32 cellular contexts compared by ENCODE assay signal in the genomic region with DNA sequence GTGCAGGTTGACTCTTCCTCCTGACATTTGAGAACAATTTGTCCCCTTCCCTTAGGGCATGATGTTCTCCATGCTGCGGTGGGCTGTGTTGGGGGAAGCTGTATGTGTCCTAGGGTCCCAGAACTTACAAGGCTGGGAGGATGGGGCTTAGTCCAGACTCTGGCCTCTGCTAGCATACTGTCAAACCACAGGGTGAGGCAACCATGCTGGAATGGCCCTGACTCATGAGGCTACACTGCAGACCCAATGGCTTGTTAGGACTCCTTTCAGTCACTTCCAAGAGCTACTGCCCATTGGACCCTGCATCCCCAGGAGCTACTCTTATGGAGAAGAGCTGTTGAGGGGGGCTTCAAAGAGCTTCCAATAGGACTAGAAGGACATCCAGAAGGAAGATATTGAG. TPM values are rescaled to one million over a fixed set of nuclear protein-coding genes. Genes with fewer than 3 reads are reported as not detected.
DNase-seq lines count a peak whose midpoint lies in the region; ATAC-seq and TF ChIP-seq lines count a peak whose summit lies in the region.
"Had no signal": no experiment of that assay in that cellular context is flagged by ENCODE, and none has a peak within 500 bp of the region (broad histone marks: within the 10 kb centered on the region; RNA-seq: fewer than 3 reads in every experiment).

No MANE protein-coding gene starts in this region.

- peaks cover 23% of the 10 kb centered on the region for H3K36me3 Mint-ChIP-seq in activated CD8-positive, alpha-beta memory T cell treated with anti-CD3 and anti-CD28 coated beads, Interleukin-2, amount 10 ng/mL, durations not matched to agents 7 days and 5 days
- H3K36me3 Mint-ChIP-seq: activated naive CD8-positive, alpha-beta T cell treated with anti-CD3 and anti-CD28 coated beads for 36 hours had no signal

- no peak overlapping the region for H3K27ac Mint-ChIP-seq in activated CD8-positive, alpha-beta memory T cell treated with anti-CD3 and anti-CD28 coated beads, Interleukin-2, amount 10 ng/mL, durations not matched to agents 7 days and 5 days
- H3K27ac Mint-ChIP-seq: activated B cell treated with CpG ODN at 0.5 μM for 24 hours; activated naive CD8-positive, alpha-beta T cell treated with anti-CD3 and anti-CD28 coated beads for 36 hours; IgD-negative memory B cell had no signal

- no peak overlapping the region for H3K4me2 ChIP-seq in hepatocyte
- H3K4me2 ChIP-seq: A549, BLaER1 had no signal

- H3K36me3 ChIP-seq in mucosa of descending colon (ENCODE audit: low read depth), result no peaks in the 10 kb centered on the region
- H3K36me3 ChIP-seq in hepatocyte (replicated peaks; ENCODE audit: insufficient read depth, low read depth), result no peaks in the 10 kb centered on the region
- H3K36me3 ChIP-seq: BLaER1, breast epithelium, suprapubic skin had no signal

- DNase-seq in AG20443 (ENCODE audit: low spot score), result peak; percentile 73
- DNase-seq in LHCN-M2 (ENCODE audit: low read depth), result peak; percentile 44
- DNase-seq in astrocyte of the spinal cord (ENCODE audit: low read depth, low spot score), result peak; percentile 48
- DNase-seq in kidney tubule cell (ENCODE audit: low spot score), result peak; percentile 48
- no peak for DNase-seq in NCI-H774 (lab: John Stamatoyannopoulos, UW)
- DNase-seq in mucosa of descending colon, result no peak
- DNase-seq in activated CD8-positive, alpha-beta memory T cell treated with anti-CD3 and anti-CD28 coated beads, Interleukin-2, amount 10 ng/mL, durations not matched to agents 7 days and 5 days, result no peak
- no peak for DNase-seq in hepatocyte (ENCODE audit: low spot score)
- DNase-seq: activated B cell treated with CpG ODN at 0.5 μM for 24 hours; activated naive CD8-positive, alpha-beta T cell treated with anti-CD3 and anti-CD28 coated beads for 36 hours; COR-L47; DMS79; effector memory CD4-positive, alpha-beta T cell; MM.1S; NCI-H1436; NCI-H2107; NCI-H446; Right ventricle myocardium superior; small intestine; stimulated activated naive B cell treated with anti-CD40 and anti-IgM and Interleukin-4, amounts not matched to agents 10 μg/mL and 1 μg/mL and 100 μg/mL, for 72 hours; T-helper 9 cell had no signal

- TF ChIP-seq CTCF in astrocyte of the spinal cord (IDR thresholded peaks at IDR 0.05; ENCODE audit: low read depth, low read length) (no peak), mucosa of descending colon (IDR thresholded peaks at IDR 0.05) (no peak), hepatocyte (IDR thresholded peaks at IDR 0.05; ENCODE audit: poor library complexity) (no peak)

- H3K27me3 Mint-ChIP-seq in activated CD8-positive, alpha-beta memory T cell treated with anti-CD3 and anti-CD28 coated beads, Interleukin-2, amount 10 ng/mL, durations not matched to agents 7 days and 5 days, result peaks cover 6% of the 10 kb centered on the region

- no peak overlapping the region for H3K4me3 ChIP-seq in astrocyte of the spinal cord (ENCODE audit: low read depth, low read length)
- no peak overlapping the region for H3K4me3 ChIP-seq in mucosa of descending colon
- no peak overlapping the region for H3K4me3 ChIP-seq in hepatocyte
- H3K4me3 ChIP-seq: A549, BLaER1, breast epithelium, lung, suprapubic skin had no signal

- no peaks in the 10 kb centered on the region for H4K20me1 ChIP-seq in hepatocyte (ENCODE audit: insufficient read depth, poor library complexity, severe bottlenecking)
- H4K20me1 ChIP-seq: BLaER1 had no signal

- intact Hi-C loops in mucosa of descending colon (cut with DNase I, micrococcal nuclease), result no loop called here

- no peak overlapping the region for H2AFZ ChIP-seq in hepatocyte

- H3K4me1 ChIP-seq in mucosa of descending colon (ENCODE audit: low read depth) (no peaks in the 10 kb centered on the region), hepatocyte (ENCODE audit: insufficient read depth) (no peaks in the 10 kb centered on the region)
- H3K4me1 ChIP-seq: A549, BLaER1, breast epithelium, suprapubic skin had no signal

- 92% methylated on average over 1 of the region's 1 CpG for WGBS in hepatocyte (ENCODE audit: low lambda C conversion rate, missing lambda C conversion rate)

- in situ Hi-C loops in astrocyte of the spinal cord (cut with HindIII; ENCODE audit: low sequenced_read_pairs), result no loop called here

- no peak for ATAC-seq in mucosa of descending colon
- no peak for ATAC-seq in activated CD8-positive, alpha-beta memory T cell treated with anti-CD3 and anti-CD28 coated beads, Interleukin-2, amount 10 ng/mL, durations not matched to agents 7 days and 5 days
- ATAC-seq: A549 had no signal

- H3K79me2 ChIP-seq in hepatocyte, result no peaks in the 10 kb centered on the region

- H3K27me3 ChIP-seq in hepatocyte, result peaks cover 21% of the 10 kb centered on the region
- H3K27me3 ChIP-seq: BLaER1, breast epithelium, suprapubic skin had no signal

- CTCF ChIA-PET in activated CD8-positive, alpha-beta memory T cell treated with anti-CD3 and anti-CD28 coated beads, Interleukin-2, amount 10 ng/mL, durations not matched to agents 7 days and 5 days (lab: Charles Lee), result interaction anchor here (1.1 kb wide), 1 partner anchor 10 kb away, joined by 3 read pairs; no protein-coding TSS in a partner anchor

- peaks cover 40% of the 10 kb centered on the region for H3K4me1 Mint-ChIP-seq in activated CD8-positive, alpha-beta memory T cell treated with anti-CD3 and anti-CD28 coated beads, Interleukin-2, amount 10 ng/mL, durations not matched to agents 7 days and 5 days
- H3K4me1 Mint-ChIP-seq: activated B cell treated with CpG ODN at 0.5 μM for 24 hours; activated naive CD8-positive, alpha-beta T cell treated with anti-CD3 and anti-CD28 coated beads for 36 hours had no signal

- H3K9me3 ChIP-seq in mucosa of descending colon (no peaks in the 10 kb centered on the region), hepatocyte (ENCODE audit: low read depth) (no peaks in the 10 kb centered on the region)
- H3K9me3 ChIP-seq: A549, BLaER1, breast epithelium, suprapubic skin had no signal

- H3K9me2 ChIP-seq in hepatocyte (replicated peaks; ENCODE audit: insufficient read depth), result no peaks in the 10 kb centered on the region

- no peak overlapping the region for H3K4me3 Mint-ChIP-seq in activated CD8-positive, alpha-beta memory T cell treated with anti-CD3 and anti-CD28 coated beads, Interleukin-2, amount 10 ng/mL, durations not matched to agents 7 days and 5 days
- H3K4me3 Mint-ChIP-seq: activated B cell treated with CpG ODN at 0.5 μM for 24 hours; activated naive CD8-positive, alpha-beta T cell treated with anti-CD3 and anti-CD28 coated beads for 36 hours; IgD-negative memory B cell; stimulated activated naive B cell treated with anti-CD40 and anti-IgM and Interleukin-4, amounts not matched to agents 10 μg/mL and 1 μg/mL and 100 μg/mL, for 72 hours had no signal

- no peak overlapping the region for H3K27ac ChIP-seq in hepatocyte
- H3K27ac ChIP-seq: A549, BLaER1, breast epithelium, suprapubic skin had no signal

- H3K9me3 Mint-ChIP-seq in activated CD8-positive, alpha-beta memory T cell treated with anti-CD3 and anti-CD28 coated beads, Interleukin-2, amount 10 ng/mL, durations not matched to agents 7 days and 5 days (ENCODE audit: low read depth), result no peaks in the 10 kb centered on the region
- H3K9me3 Mint-ChIP-seq: activated B cell treated with CpG ODN at 0.5 μM for 24 hours; activated naive CD8-positive, alpha-beta T cell treated with anti-CD3 and anti-CD28 coated beads for 36 hours; IgD-negative memory B cell had no signal

RNA-seq across cellular contexts. Expression of a gene that starts 20.1 kb away (rescaled TPM):
- total RNA-seq in LHCN-M2 (2014; rRNA removed) (not detected in 2 replicates), mucosa of descending colon (not detected), hepatocyte (not detected in 2 replicates)
- polyA plus RNA-seq in LHCN-M2 (2012), result not detected
- not detected for total RNA-seq in activated CD8-positive, alpha-beta memory T cell treated with anti-CD3 and anti-CD28 coated beads, Interleukin-2, amount 10 ng/mL, durations not matched to agents 7 days and 5 days
- polyA plus RNA-seq in hepatocyte, result not detected in 2 replicates
- total RNA-seq: activated B cell treated with CpG ODN at 0.5 μM for 24 hours; activated naive CD8-positive, alpha-beta T cell treated with anti-CD3 and anti-CD28 coated beads for 36 hours; breast epithelium; glomerular endothelial cell; kidney epithelial cell; pulmonary artery endothelial cell; Right ventricle myocardium superior; suprapubic skin had no signal
- polyA plus RNA-seq: A549, esophagus, IgD-negative memory B cell, small intestine had no signal

RNA-seq across cellular contexts. Expression of a gene that starts 34.2 kb away (rescaled TPM):
- total RNA-seq in LHCN-M2 (2014; rRNA removed) (not detected in 2 replicates), mucosa of descending colon (10 to 100 TPM in 1 of 3 donors, 1 to 10 TPM in 2; 4.8 to 12.7 (median 7.0) TPM), hepatocyte (0.27 and 1.2 TPM in 2 replicates)
- polyA plus RNA-seq in LHCN-M2 (2012), result not detected
- total RNA-seq in activated CD8-positive, alpha-beta memory T cell treated with anti-CD3 and anti-CD28 coated beads, Interleukin-2, amount 10 ng/mL, durations not matched to agents 7 days and 5 days, result 10 to 100 TPM; 44.9 to 72.0 TPM
- polyA plus RNA-seq in hepatocyte, result 1.9 TPM in 1 of 2 replicates, not detected in the other
- polyA plus RNA-seq: A549 had no signal

RNA-seq across cellular contexts. Expression of a gene that starts 38.6 kb away (rescaled TPM):
- total RNA-seq in LHCN-M2 (2014; rRNA removed), result 0.23 and 0.64 TPM in 2 replicates
- polyA plus RNA-seq in LHCN-M2 (2012), result 1.7 TPM
- 10 to 100 TPM in 1 of 3 donors, 1 to 10 TPM in 2; 1.5 to 13.8 (median 2.2) TPM for total RNA-seq in mucosa of descending colon
- total RNA-seq in activated CD8-positive, alpha-beta memory T cell treated with anti-CD3 and anti-CD28 coated beads, Interleukin-2, amount 10 ng/mL, durations not matched to agents 7 days and 5 days, result under 1 TPM in 1 of 2 experiments, not detected in 1; 0.16 TPM
- 6.5 and 10.2 TPM in 2 replicates for total RNA-seq in hepatocyte
- 8.5 and 9.0 TPM in 2 replicates for polyA plus RNA-seq in hepatocyte
- total RNA-seq: activated B cell treated with CpG ODN at 0.5 μM for 24 hours; activated naive CD8-positive, alpha-beta T cell treated with anti-CD3 and anti-CD28 coated beads for 36 hours; OCI-LY7 had no signal
- polyA plus RNA-seq: IgD-negative memory B cell had no signal

Comparison
In these comparisons a context has a peak if more than half of its experiments do, and no peak if none do; other contexts are left out.
1. DNase-seq: peak in AG20443 (single experiment), LHCN-M2 (single experiment), astrocyte of the spinal cord (single experiment) and kidney tubule cell (single experiment); none in NCI-H774 (single experiment), mucosa of descending colon (0 of 3), activated CD8-positive, alpha-beta memory T cell treated with anti-CD3 and anti-CD28 coated beads, Interleukin-2, amount 10 ng/mL, durations not matched to agents 7 days and 5 days (single experiment) and hepatocyte (single experiment).